9 cellular contexts compared by ENCODE assay signal in genomic region chr9:92534199-92535159, GRCh38. TPM values are rescaled to one million over a fixed set of nuclear protein-coding genes. Genes with fewer than 3 reads are reported as not detected.
DNase-seq lines count a peak whose midpoint lies in the region; ATAC-seq and TF ChIP-seq lines count a peak whose summit lies in the region.
"Had no signal": no experiment of that assay in that cellular context is flagged by ENCODE, and none has a peak within 500 bp of the region (broad histone marks: within the 10 kb centered on the region; RNA-seq: fewer than 3 reads in every experiment).

No MANE protein-coding gene starts in this region.

- no peak for TF ChIP-seq CTCF in foreskin fibroblast (IDR thresholded peaks at IDR 0.05; ENCODE audit: low read depth, low read length)

- H3K27ac ChIP-seq in stomach smooth muscle (ENCODE audit: low read length) = no peak overlapping the region

- H3K27me3 ChIP-seq in stomach smooth muscle (ENCODE audit: control insufficient read depth in 1 of 2, insufficient read depth in 2 of 2, low read length in 2 of 2) = no peaks in the 10 kb centered on the region

- peak; percentile 14 for DNase-seq in NCI-H69 (lab: John Stamatoyannopoulos, UW)
- no peak for DNase-seq in foreskin fibroblast
- no peak for DNase-seq in amygdala (lab: John Stamatoyannopoulos, UW)
- no peak for DNase-seq in dermis blood vessel endothelial cell
- no peak for DNase-seq in globus pallidus (ENCODE audit: low spot score)
- DNase-seq: NCI-H2171; stimulated activated CD4-positive, alpha-beta T cell treated with anti-CD3 and anti-CD28 coated beads, Interleukin-15, amount 100 ng/mL, for 24 hours had no signal

- H3K4me3 ChIP-seq in foreskin fibroblast (ENCODE audit: low read depth in 1 of 2, low read length in 2 of 2) (peak overlapping the region; percentile 7 to 46), stomach smooth muscle (ENCODE audit: low read length in 2 of 2) (peak overlapping the region; percentile 56 to 61)

- peak overlapping the region in 1 of 2 donors; percentile 14 for H3K9ac ChIP-seq in stomach smooth muscle (ENCODE audit: low read length in 2 of 2)

- peak; percentile 54 for ATAC-seq in GM21360 (IDR thresholded peaks at IDR 0.05; ENCODE audit: unreplicated experiment)

- no peaks in the 10 kb centered on the region for H3K4me1 ChIP-seq in stomach smooth muscle (ENCODE audit: control insufficient read depth, insufficient read depth, low read length)

- no peaks in the 10 kb centered on the region for H3K36me3 ChIP-seq in stomach smooth muscle (ENCODE audit: control insufficient read depth in 2 of 2, insufficient read depth in 2 of 2, low read length in 2 of 2)

- no peaks in the 10 kb centered on the region for H3K9me3 ChIP-seq in stomach smooth muscle (ENCODE audit: control insufficient read depth in 2 of 2, low read length in 2 of 2)

RNA-seq across cellular contexts. Expression of gene ECM2, which starts 1.3 kb away (rescaled TPM):
- not detected in 2 replicates for total RNA-seq in dermis blood vessel endothelial cell

RNA-seq across cellular contexts. Expression of gene ASPN, which starts 52.2 kb away (rescaled TPM):
- total RNA-seq in dermis blood vessel endothelial cell = not detected in 2 replicates
